13 cellular contexts compared by ENCODE assay signal in genomic region chr10:19931886-19932285, GRCh38.
DNase-seq lines count a peak whose midpoint lies in the region; ATAC-seq and TF ChIP-seq lines count a peak whose summit lies in the region.
"Had no signal": no experiment of that assay in that cellular context is flagged by ENCODE, and none has a peak within 500 bp of the region (broad histone marks: within the 10 kb centered on the region; RNA-seq: fewer than 3 reads in every experiment).

No MANE protein-coding gene starts in this region.

- peaks cover 42% of the 10 kb centered on the region for H3K4me1 Mint-ChIP-seq in brain
- no peaks in the 10 kb centered on the region for H3K4me1 Mint-ChIP-seq in Calu3 (ENCODE audit: low read depth, unreplicated experiment)

- intact Hi-C loops in left cardiac atrium (cut with DNase I) = no loop called here
- intact Hi-C loops in psoas muscle (cut with DNase I) = loop anchor here in 1 of 2 donors (5.0 kb wide), 2 partner anchors 60 to 115 kb away; partner anchors contain the start of gene PLXDC2
- intact Hi-C loops in Calu3 (cut with micrococcal nuclease; ENCODE audit: unreplicated experiment) = no loop called here

- no peak for DNase-seq in left cardiac atrium
- no peak for DNase-seq in psoas muscle
- DNase-seq in Calu3 = no peak
- no peak for DNase-seq in glomerular visceral epithelial cell (ENCODE audit: extremely low spot score)
- no peak for DNase-seq in NCI-H187 (lab: John Stamatoyannopoulos, UW)
- DNase-seq: activated gamma-delta T cell, HFFc6, naive B cell had no signal

- no peak overlapping the region for H3K4me3 ChIP-seq in ACC112 (ENCODE audit: low read depth, low read length)
- H3K4me3 ChIP-seq in psoas muscle = peak overlapping the region; percentile 32
- H3K4me3 ChIP-seq: skin epidermis, testis had no signal

- H3K36me3 ChIP-seq in ACC112 (ENCODE audit: insufficient read depth, low read length) = no peaks in the 10 kb centered on the region
- H3K36me3 ChIP-seq in psoas muscle (ENCODE audit: insufficient read depth in 1 of 2, low read depth in 1 of 2) = no peaks in the 10 kb centered on the region

- H3K9me3 Mint-ChIP-seq in brain = no peaks in the 10 kb centered on the region
- peaks cover 8% of the 10 kb centered on the region for H3K9me3 Mint-ChIP-seq in Calu3 (ENCODE audit: low read depth, unreplicated experiment)

- H3K9me3 ChIP-seq in psoas muscle = no peaks in the 10 kb centered on the region
- H3K9me3 ChIP-seq: testis had no signal

- ATAC-seq in left cardiac atrium (peak; percentile 70 to 74), psoas muscle (peak; percentile 22 to 50 (median 36)), HG03354 (IDR thresholded peaks at IDR 0.05; ENCODE audit: poor library complexity, severe bottlenecking, unreplicated experiment) (no peak)

- H3K4me3 Mint-ChIP-seq in brain = peak overlapping the region in 2 of 5 experiments; percentile 15 to 63
- H3K4me3 Mint-ChIP-seq in Calu3 (ENCODE audit: low read depth, unreplicated experiment) = no peak overlapping the region
- H3K4me3 Mint-ChIP-seq: HFFc6 had no signal

- peaks cover 8% of the 10 kb centered on the region for H3K27me3 Mint-ChIP-seq in brain
- no peaks in the 10 kb centered on the region for H3K27me3 Mint-ChIP-seq in Calu3 (ENCODE audit: unreplicated experiment)
- H3K27me3 Mint-ChIP-seq: naive B cell had no signal

- CTCF ChIA-PET in Calu3 (lab: Charles Lee) = no interaction called here

- 53 to 58% (median 58%) methylated on average over 2 of the region's 2 CpGs for WGBS in psoas muscle, 3 donors

- H3K27ac ChIP-seq in ACC112 (ENCODE audit: low read depth, low read length) = peak overlapping the region; percentile 32; the same call in 1 of the 2 replicates
- H3K27ac ChIP-seq in psoas muscle = peak overlapping the region; percentile 73

- no TSS peak for BruUV-seq in Calu3 (replicated peaks; lab: Mats Ljungman, UMichigan)

- H3K27me3 ChIP-seq in ACC112 (ENCODE audit: insufficient read depth, low read length) (no peaks in the 10 kb centered on the region), psoas muscle (ENCODE audit: insufficient read depth in 3 of 3, low read length in 2 of 3) (no peaks in the 10 kb centered on the region)
- H3K27me3 ChIP-seq: testis had no signal

- no peaks in the 10 kb centered on the region for H3K36me3 Mint-ChIP-seq in brain
- H3K36me3 Mint-ChIP-seq in Calu3 (ENCODE audit: insufficient read depth, unreplicated experiment) = no peaks in the 10 kb centered on the region
- H3K36me3 Mint-ChIP-seq: naive B cell had no signal

- TF ChIP-seq CTCF in brain (conservative IDR thresholded peaks at IDR 0.05) = no peak
- no peak for TF ChIP-seq CTCF in psoas muscle (IDR thresholded peaks at IDR 0.05)
- TF ChIP-seq CTCF in Calu3 (IDR thresholded peaks at IDR 0.05; ENCODE audit: unreplicated experiment) = no peak

- peaks cover 29% of the 10 kb centered on the region for H3K4me1 ChIP-seq in ACC112 (ENCODE audit: control insufficient read depth, insufficient read depth, low read length, unreplicated experiment)
- peaks cover 29% of the 10 kb centered on the region for H3K4me1 ChIP-seq in psoas muscle
- H3K4me1 ChIP-seq: testis had no signal

- H3K79me2 ChIP-seq in ACC112 (ENCODE audit: control insufficient read depth, insufficient read depth, low read length, unreplicated experiment) = no peaks in the 10 kb centered on the region

- H3K27ac Mint-ChIP-seq in brain (peak overlapping the region in 4 of 5 experiments; percentile 2 to 90 (median 82)), Calu3 (ENCODE audit: unreplicated experiment) (no peak overlapping the region)
- H3K27ac Mint-ChIP-seq: HFFc6 had no signal

- no peak overlapping the region for H2AFZ ChIP-seq in ACC112 (ENCODE audit: low read length, unreplicated experiment)
